1 cellular context compared by ENCODE assay signal in the genomic region with DNA sequence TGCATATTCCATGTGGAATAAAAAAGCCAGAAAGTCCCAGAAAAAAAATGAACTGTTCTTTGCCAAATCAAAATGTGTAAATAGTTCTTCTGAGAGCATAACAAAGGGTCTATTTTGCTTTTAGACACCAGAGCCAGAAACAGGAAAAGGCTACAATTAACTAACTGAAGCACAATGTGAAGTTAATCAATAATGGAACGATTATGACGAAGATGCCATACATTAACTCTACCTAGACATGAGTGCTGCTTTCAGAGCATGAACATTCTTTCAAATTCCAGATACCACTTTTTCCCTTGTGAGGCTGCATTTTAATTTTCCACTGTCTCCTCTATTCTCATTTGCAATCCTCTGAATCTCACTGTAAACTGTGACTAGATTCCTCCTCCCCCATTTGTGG.
TF ChIP-seq lines count a peak whose summit lies in the region.

No MANE protein-coding gene starts in this region.

TF ChIP-seq in H1, 55 proteins besides CTCF, POLR2A, EP300 and RAD21 (continued from another document):
- TF ChIP-seq, protein P1, sequence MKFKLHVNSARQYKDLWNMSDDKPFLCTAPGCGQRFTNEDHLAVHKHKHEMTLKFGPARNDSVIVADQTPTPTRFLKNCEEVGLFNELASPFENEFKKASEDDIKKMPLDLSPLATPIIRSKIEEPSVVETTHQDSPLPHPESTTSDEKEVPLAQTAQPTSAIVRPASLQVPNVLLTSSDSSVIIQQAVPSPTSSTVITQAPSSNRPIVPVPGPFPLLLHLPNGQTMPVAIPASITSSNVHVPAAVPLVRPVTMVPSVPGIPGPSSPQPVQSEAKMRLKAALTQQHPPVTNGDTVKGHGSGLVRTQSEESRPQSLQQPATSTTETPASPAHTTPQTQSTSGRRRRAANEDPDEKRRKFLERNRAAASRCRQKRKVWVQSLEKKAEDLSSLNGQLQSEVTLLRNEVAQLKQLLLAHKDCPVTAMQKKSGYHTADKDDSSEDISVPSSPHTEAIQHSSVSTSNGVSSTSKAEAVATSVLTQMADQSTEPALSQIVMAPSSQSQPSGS (IDR thresholded peaks at IDR 0.05; ENCODE audit: low read length): no peak
- no peak for TF ChIP-seq PHF8 (conservative IDR thresholded peaks at IDR 0.05; ENCODE audit: low read depth, low read length)
- no peak for TF ChIP-seq POU5F1 (IDR thresholded peaks at IDR 0.05; ENCODE audit: low read depth, low read length)
- no peak for TF ChIP-seq CTBP2 (IDR thresholded peaks at IDR 0.05; ENCODE audit: borderline replicate concordance, insufficient read depth, insufficient read length, low read length)
- no peak for TF ChIP-seq RFX5 (IDR thresholded peaks at IDR 0.05; ENCODE audit: borderline replicate concordance, low read depth, low read length)
- TF ChIP-seq BACH1 (IDR thresholded peaks at IDR 0.05; ENCODE audit: low read length): no peak
- no peak for TF ChIP-seq KDM1A (IDR thresholded peaks at IDR 0.05; ENCODE audit: borderline replicate concordance, low read length)
- no peak for TF ChIP-seq SRF (IDR thresholded peaks at IDR 0.05; ENCODE audit: low read depth, low read length)
- no peak for TF ChIP-seq BCL11A (IDR thresholded peaks at IDR 0.05; ENCODE audit: low read depth in 2 of 2, low read length in 2 of 2)
- TF ChIP-seq RBBP5 (IDR thresholded peaks at IDR 0.05; ENCODE audit: borderline replicate concordance, low read depth, low read length): no peak
- no peak for TF ChIP-seq EZH2 (IDR thresholded peaks at IDR 0.05; ENCODE audit: low read depth, low read length, severe bottlenecking)
- TF ChIP-seq MAFK (IDR thresholded peaks at IDR 0.05; ENCODE audit: low read depth, low read length): no peak
- no peak for TF ChIP-seq NRF1 (IDR thresholded peaks at IDR 0.05; ENCODE audit: low read depth, low read length)
- TF ChIP-seq TAF1 (IDR thresholded peaks at IDR 0.05; ENCODE audit: low read depth, low read length): no peak
- no peak for TF ChIP-seq ZNF274 (IDR thresholded peaks at IDR 0.05; ENCODE audit: borderline replicate concordance, extremely low read depth, low read length)
TF ChIP-seq in H1: peak in this region for 0.
